ENCODE assay signal across 9 cellular contexts in the genomic region with DNA sequence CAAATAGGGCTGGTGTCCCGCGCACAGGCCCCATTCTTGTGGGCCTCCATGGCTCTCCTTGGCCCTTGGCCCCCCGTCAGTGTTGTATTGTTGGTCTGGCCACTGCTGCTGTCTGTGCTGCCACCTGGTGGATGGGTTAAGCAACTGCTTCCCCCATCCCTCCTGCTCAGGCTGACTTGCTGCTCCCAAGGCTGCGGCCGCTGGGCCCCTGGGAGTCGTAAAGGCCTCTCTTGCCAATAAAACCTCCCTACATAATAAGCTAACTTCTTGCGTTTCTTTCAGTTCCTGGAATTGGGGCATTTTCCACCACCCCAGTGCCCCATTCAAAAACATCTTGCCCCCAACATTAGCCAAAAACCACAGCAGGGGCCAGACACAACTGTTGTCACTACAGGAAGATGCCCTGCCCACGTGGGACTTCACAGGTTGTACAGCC. TPM values are rescaled to one million over a fixed set of nuclear protein-coding genes. Genes with fewer than 3 reads are reported as not detected.
DNase-seq lines count a peak whose midpoint lies in the region; TF ChIP-seq lines count a peak whose summit lies in the region.
"Had no signal": no experiment of that assay in that cellular context is flagged by ENCODE, and none has a peak within 500 bp of the region (broad histone marks: within the 10 kb centered on the region; RNA-seq: fewer than 3 reads in every experiment).

No MANE protein-coding gene starts in this region.

- H3K27me3 ChIP-seq in tibial artery, result peaks cover 0 to 14% of the 10 kb centered on the region in 2 donors

- H3K36me3 ChIP-seq in tibial artery, result no peaks in the 10 kb centered on the region

- no peaks in the 10 kb centered on the region for H3K9me3 ChIP-seq in tibial artery

- no peaks in the 10 kb centered on the region for H3K9me3 Mint-ChIP-seq in activated T-helper 1 cell treated with anti-CD3 and anti-CD28 coated beads, Interleukin-12 subunit alpha, Interleukin-12 subunit beta, Interleukin-2, Interleukin-4 antibody, amounts not matched to agents 30 ng/mL and 10 ng/mL and 1 ng/mL, durations not matched to agents 14 hours and 24 hours and 36 hours
- H3K9me3 Mint-ChIP-seq: T-helper 1 cell treated with Interleukin-12 subunit alpha and Interleukin-12 subunit beta and Interleukin-4 antibody, amounts not matched to agents 30 μg/mL and 1 μg/mL, for 36 hours had no signal

- TF ChIP-seq CTCF in GM20000 (IDR thresholded peaks at IDR 0.05; ENCODE audit: extremely low read depth, missing control alignments), result peak; percentile 88
- peak; percentile 80 to 92 for TF ChIP-seq CTCF in tibial artery (IDR thresholded peaks at IDR 0.05)

- no peak overlapping the region for H3K4me3 Mint-ChIP-seq in activated T-helper 1 cell treated with anti-CD3 and anti-CD28 coated beads, Interleukin-12 subunit alpha, Interleukin-12 subunit beta, Interleukin-2, Interleukin-4 antibody, amounts not matched to agents 30 ng/mL and 10 ng/mL and 1 ng/mL, durations not matched to agents 14 hours and 24 hours and 36 hours
- H3K4me3 Mint-ChIP-seq: T-helper 1 cell treated with Interleukin-12 subunit alpha and Interleukin-12 subunit beta and Interleukin-4 antibody, amounts not matched to agents 30 μg/mL and 1 μg/mL, for 36 hours had no signal

- no peak overlapping the region for H3K27ac Mint-ChIP-seq in activated T-helper 1 cell treated with anti-CD3 and anti-CD28 coated beads, Interleukin-12 subunit alpha, Interleukin-12 subunit beta, Interleukin-2, Interleukin-4 antibody, amounts not matched to agents 30 ng/mL and 10 ng/mL and 1 ng/mL, durations not matched to agents 14 hours and 24 hours and 36 hours
- H3K27ac Mint-ChIP-seq: T-helper 1 cell treated with Interleukin-12 subunit alpha and Interleukin-12 subunit beta and Interleukin-4 antibody, amounts not matched to agents 30 μg/mL and 1 μg/mL, for 36 hours had no signal

- H3K36me3 Mint-ChIP-seq in activated T-helper 1 cell treated with anti-CD3 and anti-CD28 coated beads, Interleukin-12 subunit alpha, Interleukin-12 subunit beta, Interleukin-2, Interleukin-4 antibody, amounts not matched to agents 30 ng/mL and 10 ng/mL and 1 ng/mL, durations not matched to agents 14 hours and 24 hours and 36 hours (ENCODE audit: low read depth), result no peaks in the 10 kb centered on the region

- DNase-seq in COLO668 (lab: John Stamatoyannopoulos, UW; ENCODE audit: unreplicated experiment), result peak; percentile 54
- DNase-seq in GM20000 (ENCODE audit: low spot score), result peak; percentile 82
- DNase-seq in Kasumi-1 (lab: John Stamatoyannopoulos, UW), result peak; percentile 69
- DNase-seq in RPMI7951 (ENCODE audit: low read depth), result peak; percentile 71
- peak; percentile 48 for DNase-seq in activated T-helper 1 cell treated with anti-CD3 and anti-CD28 coated beads, Interleukin-12 subunit alpha, Interleukin-12 subunit beta, Interleukin-2, Interleukin-4 antibody, amounts not matched to agents 30 ng/mL and 10 ng/mL and 1 ng/mL, durations not matched to agents 14 hours and 24 hours and 36 hours (ENCODE audit: low spot score)
- DNase-seq in fibroblast of the conjunctiva (ENCODE audit: low read depth), result peak; percentile 50
- peak; percentile 26 for DNase-seq in occipital lobe (lab: John Stamatoyannopoulos, UW)
- peak; percentile 31 to 70 for DNase-seq in tibial artery

- no peak overlapping the region for H3K27ac ChIP-seq in tibial artery

- intact Hi-C loops in activated T-helper 1 cell treated with anti-CD3 and anti-CD28 coated beads, Interleukin-12 subunit alpha, Interleukin-12 subunit beta, Interleukin-2, Interleukin-4 antibody, amounts not matched to agents 30 ng/mL and 10 ng/mL and 1 ng/mL, durations not matched to agents 14 hours and 24 hours and 36 hours (cut with micrococcal nuclease), result loop anchor here (1.0 to 2.0 kb wide), 5 partner anchors 28 to 350 kb away; a partner anchor contains a TSS
- intact Hi-C loops in tibial artery (cut with DNase I; ENCODE audit: low total_unique reads), result loop anchor here (5.0 kb wide), 1 partner anchor 232 kb away; no protein-coding TSS in a partner anchor

- peaks cover 3% of the 10 kb centered on the region for H3K27me3 Mint-ChIP-seq in activated T-helper 1 cell treated with anti-CD3 and anti-CD28 coated beads, Interleukin-12 subunit alpha, Interleukin-12 subunit beta, Interleukin-2, Interleukin-4 antibody, amounts not matched to agents 30 ng/mL and 10 ng/mL and 1 ng/mL, durations not matched to agents 14 hours and 24 hours and 36 hours (ENCODE audit: insufficient read depth)

- H3K4me1 ChIP-seq in tibial artery, result peaks cover 0 to 5% (median 0%) of the 10 kb centered on the region in 4 donors

- H3K4me1 Mint-ChIP-seq in activated T-helper 1 cell treated with anti-CD3 and anti-CD28 coated beads, Interleukin-12 subunit alpha, Interleukin-12 subunit beta, Interleukin-2, Interleukin-4 antibody, amounts not matched to agents 30 ng/mL and 10 ng/mL and 1 ng/mL, durations not matched to agents 14 hours and 24 hours and 36 hours (ENCODE audit: low read depth), result peaks cover 12% of the 10 kb centered on the region

- H3K4me3 ChIP-seq in tibial artery, result no peak overlapping the region

RNA-seq across cellular contexts. Expression of a gene that starts 27.1 kb away (rescaled TPM):
- total RNA-seq in RPMI7951 (2014; rRNA removed; shearing (Covaris generic)), result 12.8 and 14.9 TPM in 2 replicates
- 101 and 107 TPM in 2 replicates for total RNA-seq in activated T-helper 1 cell treated with anti-CD3 and anti-CD28 coated beads, Interleukin-12 subunit alpha, Interleukin-12 subunit beta, Interleukin-2, Interleukin-4 antibody, amounts not matched to agents 30 ng/mL and 10 ng/mL and 1 ng/mL, durations not matched to agents 14 hours and 24 hours and 36 hours
- 22.0 TPM for total RNA-seq in occipital lobe

Comparison
In these comparisons a context has a peak if more than half of its experiments do, and no peak if none do; other contexts are left out.
1. DNase-seq: peak in every context shown above with its lines; median percentile 82 in GM20000; 71 in RPMI7951; 69 in Kasumi-1; 54 in COLO668; 50 in tibial artery; 50 in fibroblast of the conjunctiva; 48 in activated T-helper 1 cell treated with anti-CD3 and anti-CD28 coated beads, Interleukin-12 subunit alpha, Interleukin-12 subunit beta, Interleukin-2, Interleukin-4 antibody, amounts not matched to agents 30 ng/mL and 10 ng/mL and 1 ng/mL, durations not matched to agents 14 hours and 24 hours and 36 hours; 26 in occipital lobe.